In genomic region chr1:42953182-42954180, GRCh38 we compare ENCODE assay signal across 1 cellular context.
TF ChIP-seq lines count a peak whose summit lies in the region.

No MANE protein-coding gene starts in this region.

TF ChIP-seq in H1, 55 proteins besides CTCF, POLR2A, EP300 and RAD21:
- no peak for TF ChIP-seq SIRT6 (IDR thresholded peaks at IDR 0.05; ENCODE audit: low read length)
- no peak for TF ChIP-seq JUND (IDR thresholded peaks at IDR 0.05; ENCODE audit: low read length)
- TF ChIP-seq HDAC6 (IDR thresholded peaks at IDR 0.05; ENCODE audit: low read depth, low read length) = no peak
- TF ChIP-seq RFX5 (IDR thresholded peaks at IDR 0.05; ENCODE audit: borderline replicate concordance, low read depth, low read length) = no peak
- no peak for TF ChIP-seq FOSL1 (IDR thresholded peaks at IDR 0.05; ENCODE audit: insufficient read depth, low read depth, low read length)
- no peak for TF ChIP-seq SUZ12 (IDR thresholded peaks at IDR 0.05; ENCODE audit: low read length)
- TF ChIP-seq USF2 (IDR thresholded peaks at IDR 0.05; ENCODE audit: low read length) = no peak
- TF ChIP-seq POU5F1 (IDR thresholded peaks at IDR 0.05; ENCODE audit: low read depth, low read length) = no peak
- TF ChIP-seq SAP30 (IDR thresholded peaks at IDR 0.05; ENCODE audit: insufficient read depth, insufficient replicate concordance, low read length) = no peak
- no peak for TF ChIP-seq JUN (IDR thresholded peaks at IDR 0.05; ENCODE audit: low read depth, low read length)
- no peak for TF ChIP-seq RBBP5 (IDR thresholded peaks at IDR 0.05; ENCODE audit: borderline replicate concordance, low read depth, low read length)
- no peak for TF ChIP-seq BRCA1 (IDR thresholded peaks at IDR 0.05; ENCODE audit: low read depth, low read length)
- TF ChIP-seq MAFK (IDR thresholded peaks at IDR 0.05; ENCODE audit: low read depth, low read length) = no peak
- no peak for TF ChIP-seq BACH1 (IDR thresholded peaks at IDR 0.05; ENCODE audit: low read length)
- TF ChIP-seq, protein P1, sequence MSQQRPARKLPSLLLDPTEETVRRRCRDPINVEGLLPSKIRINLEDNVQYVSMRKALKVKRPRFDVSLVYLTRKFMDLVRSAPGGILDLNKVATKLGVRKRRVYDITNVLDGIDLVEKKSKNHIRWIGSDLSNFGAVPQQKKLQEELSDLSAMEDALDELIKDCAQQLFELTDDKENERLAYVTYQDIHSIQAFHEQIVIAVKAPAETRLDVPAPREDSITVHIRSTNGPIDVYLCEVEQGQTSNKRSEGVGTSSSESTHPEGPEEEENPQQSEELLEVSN (IDR thresholded peaks at IDR 0.05) = no peak
- no peak for TF ChIP-seq TEAD4 (IDR thresholded peaks at IDR 0.05; ENCODE audit: low read depth, low read length)
- no peak for TF ChIP-seq YY1 (IDR thresholded peaks at IDR 0.05; ENCODE audit: low read depth, low read length)
- TF ChIP-seq CREB1 (IDR thresholded peaks at IDR 0.05) = no peak
- no peak for TF ChIP-seq ASH2L (IDR thresholded peaks at IDR 0.05; ENCODE audit: low read length)
TF ChIP-seq in H1: peak in this region for 0.
